8 cellular contexts compared by ENCODE assay signal in genomic region chr4:10006604-10007435, GRCh38. TPM values are rescaled to one million over a fixed set of nuclear protein-coding genes. Genes with fewer than 3 reads are reported as not detected.
A peak's percentile ranks its signal among the peaks of the same experiment; 100 is the strongest.
DNase-seq lines count a peak whose midpoint lies in the region; ATAC-seq, FAIRE-seq and TF ChIP-seq lines count a peak whose summit lies in the region.

No MANE protein-coding gene starts in this region.

- DNase-seq in amniotic epithelial cell (ENCODE audit: low read depth) (peak; percentile 10), left lobe of liver (ENCODE audit: low spot score) (peak; percentile 89), D721Med (ENCODE audit: insufficient read length, low spot score) (no peak), NCI-H1417 (lab: John Stamatoyannopoulos, UW) (no peak)
- no peak for DNase-seq in T-helper 2 cell treated with Interferon-gamma antibody and Interleukin-4, amounts not matched to agents 5 μg/mL and 100 μg/mL, for 36 hours (ENCODE audit: low spot score)

- no peaks in the 10 kb centered on the region for H3K36me3 Mint-ChIP-seq in T-helper 2 cell treated with Interferon-gamma antibody and Interleukin-4, amounts not matched to agents 5 μg/mL and 100 μg/mL, for 36 hours (ENCODE audit: low read depth)

- no peak overlapping the region for H3K27ac Mint-ChIP-seq in T-helper 2 cell treated with Interferon-gamma antibody and Interleukin-4, amounts not matched to agents 5 μg/mL and 100 μg/mL, for 36 hours

- no peak overlapping the region for H3K4me3 Mint-ChIP-seq in T-helper 2 cell treated with Interferon-gamma antibody and Interleukin-4, amounts not matched to agents 5 μg/mL and 100 μg/mL, for 36 hours

- no peak for FAIRE-seq in D721Med (lab: Jason Lieb, UNC)

- ATAC-seq in GM19023 (IDR thresholded peaks at IDR 0.05; ENCODE audit: unreplicated experiment) (peak; percentile 11), HG03060 (IDR thresholded peaks at IDR 0.05; ENCODE audit: low read depth, unreplicated experiment) (peak; percentile 7), left lobe of liver (peak; percentile 78), GM21423 (IDR thresholded peaks at IDR 0.05; ENCODE audit: unreplicated experiment) (no peak)

- no peak for TF ChIP-seq CTCF in D721Med (IDR thresholded peaks at IDR 0.05; ENCODE audit: insufficient read depth, missing control alignments)

- H3K27me3 Mint-ChIP-seq in T-helper 2 cell treated with Interferon-gamma antibody and Interleukin-4, amounts not matched to agents 5 μg/mL and 100 μg/mL, for 36 hours (ENCODE audit: low read depth), result no peaks in the 10 kb centered on the region

- H3K9me3 Mint-ChIP-seq in T-helper 2 cell treated with Interferon-gamma antibody and Interleukin-4, amounts not matched to agents 5 μg/mL and 100 μg/mL, for 36 hours, result no peaks in the 10 kb centered on the region

- peaks cover 33% of the 10 kb centered on the region for H3K4me1 Mint-ChIP-seq in T-helper 2 cell treated with Interferon-gamma antibody and Interleukin-4, amounts not matched to agents 5 μg/mL and 100 μg/mL, for 36 hours (ENCODE audit: low read depth)

RNA-seq across cellular contexts. Expression of gene SLC2A9, which starts 14.5 kb away (rescaled TPM):
- 21.7 TPM for total RNA-seq in left lobe of liver

Comparison
In these comparisons a context has a peak if more than half of its experiments do, and no peak if none do; other contexts are left out.
1. DNase-seq: peak in amniotic epithelial cell (single experiment) and left lobe of liver (single experiment); none in D721Med (single experiment), NCI-H1417 (0 of 3) and T-helper 2 cell treated with Interferon-gamma antibody and Interleukin-4, amounts not matched to agents 5 μg/mL and 100 μg/mL, for 36 hours (single experiment).